11 cellular contexts compared by ENCODE assay signal in the genomic region with DNA sequence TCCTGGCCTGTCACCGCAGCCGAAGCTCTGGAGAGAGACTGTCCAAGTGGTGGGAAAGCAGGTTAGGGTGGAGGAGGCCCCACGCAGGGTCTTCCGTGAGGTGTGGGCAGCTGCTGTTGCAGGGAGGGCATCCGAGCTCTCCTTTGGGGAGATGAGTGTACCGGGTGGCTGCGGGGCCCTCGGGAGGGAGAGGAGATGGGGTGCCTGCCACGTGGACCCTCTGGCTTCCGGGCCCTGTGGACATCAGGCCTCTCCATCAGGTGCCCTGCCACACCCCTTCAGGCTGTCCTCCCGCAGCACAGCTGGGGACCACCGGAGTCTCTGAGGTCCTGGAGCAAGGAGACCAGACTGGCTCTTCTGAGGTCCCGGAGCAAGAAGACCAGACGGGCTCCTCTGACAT. TPM values are rescaled to one million over a fixed set of nuclear protein-coding genes. Genes with fewer than 3 reads are reported as not detected.
DNase-seq lines count a peak whose midpoint lies in the region; ATAC-seq, FAIRE-seq and TF ChIP-seq lines count a peak whose summit lies in the region.
"Had no signal": no experiment of that assay in that cellular context is flagged by ENCODE, and none has a peak within 500 bp of the region (broad histone marks: within the 10 kb centered on the region; RNA-seq: fewer than 3 reads in every experiment).

No MANE protein-coding gene starts in this region.

- peak overlapping the region; percentile 86 for H3K27ac Mint-ChIP-seq in T-helper 1 cell treated with Interleukin-12 subunit alpha and Interleukin-12 subunit beta and Interleukin-4 antibody, amounts not matched to agents 30 μg/mL and 1 μg/mL, for 36 hours
- H3K27ac Mint-ChIP-seq in activated B cell treated with CpG ODN at 0.5 μM for 24 hours: no peak overlapping the region
- no peak overlapping the region for H3K27ac Mint-ChIP-seq in stimulated activated naive CD8-positive, alpha-beta T cell treated with anti-CD3 and anti-CD28 coated beads, Interleukin-15, amount 100 ng/mL, for 72 hours

- H3K4me3 Mint-ChIP-seq in T-helper 1 cell treated with Interleukin-12 subunit alpha and Interleukin-12 subunit beta and Interleukin-4 antibody, amounts not matched to agents 30 μg/mL and 1 μg/mL, for 36 hours: no peak overlapping the region
- peak overlapping the region; percentile 97 for H3K4me3 Mint-ChIP-seq in activated B cell treated with CpG ODN at 0.5 μM for 24 hours
- peak overlapping the region; percentile 92 to 95 for H3K4me3 Mint-ChIP-seq in stimulated activated naive CD8-positive, alpha-beta T cell treated with anti-CD3 and anti-CD28 coated beads, Interleukin-15, amount 100 ng/mL, for 72 hours

- CTCF ChIA-PET in activated B cell treated with CpG ODN at 0.5 μM for 24 hours (lab: Charles Lee): no interaction called here

- H3K4me3 ChIP-seq in foreskin fibroblast (ENCODE audit: low read depth in 1 of 2, low read length in 2 of 2): peak overlapping the region; percentile 70 to 81

- intact Hi-C loops in activated B cell treated with CpG ODN at 0.5 μM for 24 hours (cut with micrococcal nuclease): loop anchor here (2.0 to 5.0 kb wide), 2 partner anchors 144 to 345 kb away; a partner anchor contains a TSS

- POLR2A ChIA-PET in activated B cell treated with CpG ODN at 0.5 μM for 24 hours (lab: Charles Lee): interaction anchor here (0.8 kb wide), 1 partner anchor 55 kb away, joined by 3 read pairs; a partner anchor contains a TSS

- no peak for FAIRE-seq in GM19239 (lab: Jason Lieb, UNC)
- FAIRE-seq: TTC549 had no signal

- peaks cover 11% of the 10 kb centered on the region for H3K36me3 Mint-ChIP-seq in T-helper 1 cell treated with Interleukin-12 subunit alpha and Interleukin-12 subunit beta and Interleukin-4 antibody, amounts not matched to agents 30 μg/mL and 1 μg/mL, for 36 hours (ENCODE audit: low read depth)
- H3K36me3 Mint-ChIP-seq in activated B cell treated with CpG ODN at 0.5 μM for 24 hours (ENCODE audit: low read depth): peaks cover 19% of the 10 kb centered on the region

- H3K9me3 Mint-ChIP-seq in T-helper 1 cell treated with Interleukin-12 subunit alpha and Interleukin-12 subunit beta and Interleukin-4 antibody, amounts not matched to agents 30 μg/mL and 1 μg/mL, for 36 hours: no peaks in the 10 kb centered on the region
- H3K9me3 Mint-ChIP-seq in activated B cell treated with CpG ODN at 0.5 μM for 24 hours: no peaks in the 10 kb centered on the region
- no peaks in the 10 kb centered on the region for H3K9me3 Mint-ChIP-seq in stimulated activated naive CD8-positive, alpha-beta T cell treated with anti-CD3 and anti-CD28 coated beads, Interleukin-15, amount 100 ng/mL, for 72 hours

- peaks cover 18% of the 10 kb centered on the region for H3K4me1 Mint-ChIP-seq in T-helper 1 cell treated with Interleukin-12 subunit alpha and Interleukin-12 subunit beta and Interleukin-4 antibody, amounts not matched to agents 30 μg/mL and 1 μg/mL, for 36 hours (ENCODE audit: low read depth)
- H3K4me1 Mint-ChIP-seq in activated B cell treated with CpG ODN at 0.5 μM for 24 hours: peaks cover 43% of the 10 kb centered on the region
- peaks cover 62% of the 10 kb centered on the region for H3K4me1 Mint-ChIP-seq in stimulated activated naive CD8-positive, alpha-beta T cell treated with anti-CD3 and anti-CD28 coated beads, Interleukin-15, amount 100 ng/mL, for 72 hours

- ATAC-seq in activated B cell treated with CpG ODN at 0.5 μM for 24 hours (ENCODE audit: low read depth) (no peak), GM19467 (IDR thresholded peaks at IDR 0.05; ENCODE audit: unreplicated experiment) (no peak)
- no peak for ATAC-seq in stimulated activated naive CD8-positive, alpha-beta T cell treated with anti-CD3 and anti-CD28 coated beads, Interleukin-15, amount 100 ng/mL, for 72 hours

- no peak for TF ChIP-seq CTCF in activated B cell treated with CpG ODN at 0.5 μM for 24 hours (IDR thresholded peaks at IDR 0.05)
- TF ChIP-seq CTCF in foreskin fibroblast (IDR thresholded peaks at IDR 0.05; ENCODE audit: low read depth, low read length): no peak

- H3K27me3 Mint-ChIP-seq in T-helper 1 cell treated with Interleukin-12 subunit alpha and Interleukin-12 subunit beta and Interleukin-4 antibody, amounts not matched to agents 30 μg/mL and 1 μg/mL, for 36 hours (ENCODE audit: low read depth): no peaks in the 10 kb centered on the region
- H3K27me3 Mint-ChIP-seq in activated B cell treated with CpG ODN at 0.5 μM for 24 hours: no peaks in the 10 kb centered on the region
- no peaks in the 10 kb centered on the region for H3K27me3 Mint-ChIP-seq in stimulated activated naive CD8-positive, alpha-beta T cell treated with anti-CD3 and anti-CD28 coated beads, Interleukin-15, amount 100 ng/mL, for 72 hours

- no peak for DNase-seq in T-helper 1 cell
- no peak for DNase-seq in activated B cell treated with CpG ODN at 0.5 μM for 24 hours
- no peak for DNase-seq in foreskin fibroblast
- no peak for DNase-seq in stimulated activated naive CD8-positive, alpha-beta T cell treated with anti-CD3 and anti-CD28 coated beads, Interleukin-15, amount 100 ng/mL, for 72 hours
- DNase-seq in GM19239 (ENCODE audit: insufficient read length, low spot score): no peak
- no peak for DNase-seq in stimulated activated CD4-positive, alpha-beta T cell treated with anti-CD3 and anti-CD28 coated beads, Interleukin-4, amount 100 ng/mL, for 4 hours
- DNase-seq: NCI-H1105 had no signal

RNA-seq across cellular contexts. Expression of a gene that starts 1.7 kb away (rescaled TPM):
- total RNA-seq in activated B cell treated with CpG ODN at 0.5 μM for 24 hours: 17.8 and 22.0 TPM in 2 replicates

RNA-seq across cellular contexts. Expression of a gene that starts 9.9 kb away (rescaled TPM):
- total RNA-seq in activated B cell treated with CpG ODN at 0.5 μM for 24 hours: 37.2 and 46.1 TPM in 2 replicates
- total RNA-seq: A172 had no signal

RNA-seq across cellular contexts. Expression of a gene that starts 36.9 kb away (rescaled TPM):
- 19.8 and 24.2 TPM in 2 replicates for total RNA-seq in activated B cell treated with CpG ODN at 0.5 μM for 24 hours

RNA-seq across cellular contexts. Expression of a gene that starts 55.3 kb away (rescaled TPM):
- 101 and 103 TPM in 2 replicates for total RNA-seq in activated B cell treated with CpG ODN at 0.5 μM for 24 hours

RNA-seq across cellular contexts. Expression of a gene that starts 57.7 kb away (rescaled TPM):
- total RNA-seq in activated B cell treated with CpG ODN at 0.5 μM for 24 hours: 0.18 TPM in 1 of 2 replicates, not detected in the other
